17 cellular contexts compared by ENCODE assay signal in genomic region chr17:21313320-21313719, GRCh38. TPM values are rescaled to one million over a fixed set of nuclear protein-coding genes. Genes with fewer than 3 reads are reported as not detected.
DNase-seq lines count a peak whose midpoint lies in the region; ATAC-seq and TF ChIP-seq lines count a peak whose summit lies in the region.
"Had no signal": no experiment of that assay in that cellular context is flagged by ENCODE, and none has a peak within 500 bp of the region (broad histone marks: within the 10 kb centered on the region; RNA-seq: fewer than 3 reads in every experiment).

No MANE protein-coding gene starts in this region.

- peaks cover 13% of the 10 kb centered on the region for H3K36me3 Mint-ChIP-seq in chondrocyte (ENCODE audit: low read depth)

- H3K27ac ChIP-seq in right cardiac atrium (ENCODE audit: low read length) (no peak overlapping the region), aorta (ENCODE audit: low read depth in 1 of 2, low read length in 2 of 2) (no peak overlapping the region)
- H3K27ac ChIP-seq: BLaER1, GM23248, HL-60 had no signal

- intact Hi-C loops in right cardiac atrium (cut with DNase I): loop anchor here in 1 of 4 donors (10.0 kb wide), 1 partner anchor 141 kb away; no protein-coding TSS in a partner anchor
- intact Hi-C loops in Right ventricle myocardium inferior (cut with DNase I): loop anchor here (10.0 kb wide), 2 partner anchors 141 to 201 kb away; no protein-coding TSS in a partner anchor
- intact Hi-C loops in sciatic nerve (cut with DNase I): no loop called here
- intact Hi-C loops in aorta (cut with DNase I): loop anchor here in 1 of 2 donors (5.0 to 10.0 kb wide), 2 partner anchors 141 to 199 kb away; no protein-coding TSS in a partner anchor

- H3K9me3 Mint-ChIP-seq in chondrocyte (ENCODE audit: low read depth): peaks cover 5% of the 10 kb centered on the region

- H3K4me1 ChIP-seq in right cardiac atrium (ENCODE audit: control insufficient read depth, insufficient read depth, low read length) (no peaks in the 10 kb centered on the region), aorta (ENCODE audit: control insufficient read depth in 1 of 2, insufficient read depth in 2 of 2, low read length in 2 of 2) (no peaks in the 10 kb centered on the region)

- H3K4me1 Mint-ChIP-seq in chondrocyte (ENCODE audit: low read depth): no peaks in the 10 kb centered on the region

- H3K36me3 ChIP-seq in aorta (ENCODE audit: control insufficient read depth in 1 of 2, insufficient read depth in 2 of 2, low read length in 1 of 2): peaks cover 2 to 7% of the 10 kb centered on the region in 2 donors

- H3K27me3 ChIP-seq in right cardiac atrium (ENCODE audit: control insufficient read depth, insufficient read depth) (no peaks in the 10 kb centered on the region), aorta (ENCODE audit: control insufficient read depth in 1 of 2, insufficient read depth in 2 of 2, low read length in 1 of 2) (no peaks in the 10 kb centered on the region)
- H3K27me3 ChIP-seq: BLaER1 had no signal

- H3K27ac Mint-ChIP-seq in chondrocyte (ENCODE audit: unreplicated experiment): no peak overlapping the region

- H3K4me3 ChIP-seq in right cardiac atrium (ENCODE audit: low read length) (no peak overlapping the region), aorta (ENCODE audit: low read length in 2 of 2) (no peak overlapping the region)
- H3K4me3 ChIP-seq: BLaER1, GM23248, K562 had no signal

- no peak for TF ChIP-seq CTCF in chondrocyte (IDR thresholded peaks at IDR 0.05)

- ATAC-seq in right cardiac atrium (no peak), Right ventricle myocardium inferior (no peak), sciatic nerve (no peak), aorta (ENCODE audit: low FRiP score) (no peak)
- ATAC-seq: HCT116, K562 had no signal

- H3K4me3 Mint-ChIP-seq in chondrocyte (ENCODE audit: unreplicated experiment): no peak overlapping the region

- WGBS in right cardiac atrium: 95% methylated on average over 5 of the region's 5 CpGs
- 81 to 88% methylated on average over 4 to 5 of the region's 5 CpGs for WGBS in aorta, 2 donors

- H3K27me3 Mint-ChIP-seq in chondrocyte (ENCODE audit: low read depth): no peaks in the 10 kb centered on the region

- H3K9me3 ChIP-seq in right cardiac atrium (ENCODE audit: control insufficient read depth, low read length) (no peaks in the 10 kb centered on the region), aorta (ENCODE audit: control insufficient read depth, low read length) (peaks cover 1% of the 10 kb centered on the region)

- peak in 2 of 3 donors; percentile 6 to 20 for DNase-seq in right cardiac atrium
- no peak for DNase-seq in Right ventricle myocardium inferior (ENCODE audit: missing footprints)
- DNase-seq in chondrocyte (ENCODE audit: low spot score): peak; percentile 38
- peak; percentile 48 for DNase-seq in sciatic nerve (ENCODE audit: low spot score)
- DNase-seq in aorta: peak; percentile 30 to 65
- no peak for DNase-seq in activated gamma-delta T cell (lab: John Stamatoyannopoulos, UW)
- DNase-seq in NCI-H2227 (lab: John Stamatoyannopoulos, UW; ENCODE audit: unreplicated experiment): no peak
- DNase-seq: DMS 273 treated with DMSO at 0.1 percent for 48 hours, GM23248, NCI-H1048, NCI-H146, NCI-H226, NCI-H526 had no signal

RNA-seq across cellular contexts. Expression of gene MAP2K3, which starts 28.8 kb away (rescaled TPM):
- 10 to 100 TPM; 29.6 to 61.2 (median 41.1) TPM for total RNA-seq in right cardiac atrium
- 36.8 TPM for polyA plus RNA-seq in right cardiac atrium
- 37.7 TPM for total RNA-seq in Right ventricle myocardium inferior
- 31.3 to 38.3 TPM (median 35.9 TPM) in 3 replicates for total RNA-seq in chondrocyte
- total RNA-seq in sciatic nerve: 42.2 TPM
- total RNA-seq in aorta: 10 to 100 TPM; 58.7 to 82.6 TPM
- polyA plus RNA-seq in aorta: 10 to 100 TPM; 21.8 to 41.4 TPM

Comparison
In these comparisons a context has a peak if more than half of its experiments do, and no peak if none do; other contexts are left out.
1. DNase-seq: peak in right cardiac atrium (2 of 3), chondrocyte (single experiment), sciatic nerve (single experiment) and aorta (2 of 2); none in Right ventricle myocardium inferior (single experiment), activated gamma-delta T cell (single experiment) and NCI-H2227 (single experiment).